ENCODE assay signal across 8 cellular contexts in genomic region chr1:1290238-1290731, GRCh38. TPM values are rescaled to one million over a fixed set of nuclear protein-coding genes. Genes with fewer than 3 reads are reported as not detected.
DNase-seq lines count a peak whose midpoint lies in the region; ATAC-seq and TF ChIP-seq lines count a peak whose summit lies in the region.

No MANE protein-coding gene starts in this region.

- TF ChIP-seq CTCF in esophagus muscularis mucosa (IDR thresholded peaks at IDR 0.05) (peak; percentile 51 to 70 (median 63)), osteoblast (IDR thresholded peaks at IDR 0.05; ENCODE audit: extremely low read depth, low read depth, low read length) (peak; percentile 50)

- H3K27ac ChIP-seq in esophagus muscularis mucosa (replicated peaks in 1 of 4) (no peak overlapping the region), osteoblast (ENCODE audit: low read depth, low read length) (no peak overlapping the region)

- peaks cover 0 to 20% (median 14%) of the 10 kb centered on the region in 4 donors for H3K4me1 ChIP-seq in esophagus muscularis mucosa
- peaks cover 5% of the 10 kb centered on the region for H3K4me1 ChIP-seq in osteoblast (ENCODE audit: insufficient read depth, low read length)

- intact Hi-C loops in esophagus muscularis mucosa (cut with DNase I) = loop anchor here (2.0 to 5.0 kb wide), 2 partner anchors 167 to 258 kb away; no protein-coding TSS in a partner anchor

- DNase-seq in NCI-H187 treated with DMSO at 0.1 percent for 48 hours (lab: John Stamatoyannopoulos, UW) (peak; percentile 9), NCI-H187 (lab: John Stamatoyannopoulos, UW) (no peak), NCI-H526 treated with DMSO at 0.1 percent for 48 hours (lab: John Stamatoyannopoulos, UW) (peak; percentile 20), esophagus muscularis mucosa (ENCODE audit: extremely low spot score) (no peak), osteoblast (ENCODE audit: insufficient read length, low spot score, missing footprints) (peak; percentile 99)
- peak; percentile 66 for DNase-seq in activated CD8-positive, alpha-beta memory T cell treated with anti-CD3 and anti-CD28 coated beads, Interleukin-2, amount 50 U/mL, for 4 hours

- H3K79me2 ChIP-seq in osteoblast (ENCODE audit: insufficient read depth, low read length) = no peaks in the 10 kb centered on the region

- no peak for TF ChIP-seq POLR2A in esophagus muscularis mucosa (IDR thresholded peaks at IDR 0.05; ENCODE audit: low read depth)

- 43% methylated on average over 12 of the region's 15 CpGs for WGBS in esophagus muscularis mucosa

- ATAC-seq in GM21737 (IDR thresholded peaks at IDR 0.05; ENCODE audit: unreplicated experiment) (no peak), GM21529 (IDR thresholded peaks at IDR 0.05; ENCODE audit: unreplicated experiment) (no peak)

- no peak overlapping the region for H2AFZ ChIP-seq in osteoblast (ENCODE audit: low read length)

- peaks cover 11% of the 10 kb centered on the region for H4K20me1 ChIP-seq in osteoblast (ENCODE audit: insufficient read depth, low read length)

- H3K27me3 ChIP-seq in esophagus muscularis mucosa (peaks cover 0 to 27% (median 1%) of the 10 kb centered on the region in 4 donors), osteoblast (ENCODE audit: insufficient read depth, low read length) (no peaks in the 10 kb centered on the region)

- H3K9me3 ChIP-seq in esophagus muscularis mucosa (no peaks in the 10 kb centered on the region), osteoblast (ENCODE audit: low read depth, low read length) (no peaks in the 10 kb centered on the region)

- no peak overlapping the region for H3K4me2 ChIP-seq in osteoblast (ENCODE audit: insufficient read depth, low read length)

- no peak overlapping the region for H3K4me3 ChIP-seq in esophagus muscularis mucosa
- no peak overlapping the region for H3K4me3 ChIP-seq in osteoblast (ENCODE audit: insufficient read depth, low read length)

- H3K36me3 ChIP-seq in esophagus muscularis mucosa = peaks cover 0 to 26% (median 20%) of the 10 kb centered on the region in 4 donors
- no peaks in the 10 kb centered on the region for H3K36me3 ChIP-seq in osteoblast (ENCODE audit: insufficient read depth, low read length)

- TF ChIP-seq EP300 in esophagus muscularis mucosa (IDR thresholded peaks at IDR 0.05) = no peak

RNA-seq across cellular contexts. Expression of gene SCNN1D, which starts 10.0 kb away (rescaled TPM):
- total RNA-seq in esophagus muscularis mucosa = 1 to 10 TPM in 3 of 4 donors, under 1 TPM in 1; 0.83 to 4.1 (median 1.9) TPM
- 0.59 and 1.1 TPM in 2 replicates for total RNA-seq in osteoblast

RNA-seq across cellular contexts. Expression of gene UBE2J2, which starts 16.6 kb away (rescaled TPM):
- total RNA-seq in esophagus muscularis mucosa = 10 to 100 TPM; 34.9 to 61.4 (median 49.5) TPM
- total RNA-seq in osteoblast = 31.2 and 32.6 TPM in 2 replicates

RNA-seq across cellular contexts. Expression of gene ACAP3, which starts 17.4 kb away (rescaled TPM):
- total RNA-seq in esophagus muscularis mucosa (10 to 100 TPM; 34.8 to 63.2 (median 47.4) TPM), osteoblast (31.2 and 46.7 TPM in 2 replicates)

RNA-seq across cellular contexts. Expression of gene PUSL1, which starts 18.1 kb away (rescaled TPM):
- total RNA-seq in esophagus muscularis mucosa (10 to 100 TPM; 10.3 to 24.7 (median 21.7) TPM), osteoblast (19.4 and 29.3 TPM in 2 replicates)

RNA-seq across cellular contexts. Expression of gene INTS11, which starts 34.2 kb away (rescaled TPM):
- 100 to 1,000 TPM in 1 of 4 donors, 10 to 100 TPM in 3; 75.9 to 121 (median 87.8) TPM for total RNA-seq in esophagus muscularis mucosa
- 53.3 and 59.7 TPM in 2 replicates for total RNA-seq in osteoblast

Comparison
In these comparisons a context has a peak if more than half of its experiments do, and no peak if none do; other contexts are left out.
1. DNase-seq: peak in NCI-H187 treated with DMSO at 0.1 percent for 48 hours (single experiment), NCI-H526 treated with DMSO at 0.1 percent for 48 hours (single experiment), activated CD8-positive, alpha-beta memory T cell treated with anti-CD3 and anti-CD28 coated beads, Interleukin-2, amount 50 U/mL, for 4 hours (single experiment) and osteoblast (single experiment); none in NCI-H187 (0 of 2) and esophagus muscularis mucosa (single experiment).